Comparison of ENCODE assay signal across 16 cellular contexts in the genomic region with DNA sequence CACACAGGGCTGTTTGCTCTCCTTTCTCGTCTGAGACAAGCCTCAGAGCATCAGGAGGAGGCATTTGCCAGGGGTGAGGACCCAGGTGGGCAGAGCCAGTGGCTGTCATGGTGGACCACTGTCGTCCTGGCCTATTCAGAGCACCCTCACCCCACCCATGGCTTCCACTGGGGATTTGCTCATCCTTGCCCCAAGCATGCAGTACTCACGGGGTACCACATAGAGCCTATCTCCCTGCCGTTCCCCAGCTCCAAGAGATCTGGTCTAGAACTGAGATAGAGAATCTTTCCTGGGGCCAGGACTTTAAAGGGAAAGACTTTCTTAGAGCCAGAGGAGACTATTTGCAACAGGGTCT.
"Had no signal": no experiment of that assay in that cellular context is flagged by ENCODE, and none has a peak within 500 bp of the region (broad histone marks: within the 10 kb centered on the region; RNA-seq: fewer than 3 reads in every experiment).

No MANE protein-coding gene starts in this region.

- H3K9me3 Mint-ChIP-seq: activated B cell treated with CpG ODN at 0.5 μM for 24 hours; activated CD4-positive, alpha-beta T cell treated with anti-CD3 and anti-CD28 coated beads, Interleukin-2, amount 10 ng/mL, durations not matched to agents 24 days and 14 days; activated naive CD4-positive, alpha-beta T cell treated with anti-CD3 and anti-CD28 coated beads for 36 hours; T-helper 1 cell treated with Interleukin-12 subunit alpha and Interleukin-12 subunit beta and Interleukin-4 antibody, amounts not matched to agents 30 μg/mL and 1 μg/mL, for 36 hours had no signal

- H3K36me3 ChIP-seq: adrenal gland, brain microvascular endothelial cell, lower lobe of right lung, sigmoid colon had no signal

- ATAC-seq: naive thymus-derived CD8-positive, alpha-beta T cell; stimulated activated naive CD8-positive, alpha-beta T cell treated with anti-CD3 and anti-CD28 coated beads, Interleukin-15, Interleukin-2, amounts not matched to agents 100 U/mL and 50 U/mL, for 24 hours had no signal

- H3K4me3 Mint-ChIP-seq: activated B cell treated with CpG ODN at 0.5 μM for 24 hours; activated CD4-positive, alpha-beta T cell treated with anti-CD3 and anti-CD28 coated beads, Interleukin-2, amount 10 ng/mL, durations not matched to agents 24 days and 14 days; activated naive CD4-positive, alpha-beta T cell treated with anti-CD3 and anti-CD28 coated beads for 36 hours; naive thymus-derived CD8-positive, alpha-beta T cell; T-helper 1 cell treated with Interleukin-12 subunit alpha and Interleukin-12 subunit beta and Interleukin-4 antibody, amounts not matched to agents 30 μg/mL and 1 μg/mL, for 36 hours had no signal

- H3K4me1 Mint-ChIP-seq: activated B cell treated with CpG ODN at 0.5 μM for 24 hours; activated CD4-positive, alpha-beta T cell treated with anti-CD3 and anti-CD28 coated beads, Interleukin-2, amount 10 ng/mL, durations not matched to agents 24 days and 14 days; naive thymus-derived CD8-positive, alpha-beta T cell had no signal

- H3K4me3 ChIP-seq: adrenal gland, lower lobe of right lung, sigmoid colon had no signal

- DNase-seq: activated B cell treated with CpG ODN at 0.5 μM for 24 hours; activated CD4-positive, alpha-beta T cell treated with anti-CD3 and anti-CD28 coated beads, Interleukin-2, amount 10 ng/mL, durations not matched to agents 24 days and 14 days; activated CD8-positive, alpha-beta memory T cell treated with anti-CD3 and anti-CD28 coated beads for 24 hours; activated naive CD4-positive, alpha-beta T cell treated with anti-CD3 and anti-CD28 coated beads for 36 hours; adrenal gland; brain microvascular endothelial cell; kidney; lower lobe of right lung; naive thymus-derived CD8-positive, alpha-beta T cell; occipital lobe; sigmoid colon; stimulated activated CD4-positive, alpha-beta T cell treated with anti-CD3 and anti-CD28 coated beads, Interleukin-2, amount 100 ng/mL, for 48 hours; stimulated activated naive CD8-positive, alpha-beta T cell treated with anti-CD3 and anti-CD28 coated beads, Interleukin-15, Interleukin-2, amounts not matched to agents 100 U/mL and 50 U/mL, for 24 hours had no signal

- H3K27ac Mint-ChIP-seq: activated B cell treated with CpG ODN at 0.5 μM for 24 hours; activated CD4-positive, alpha-beta T cell treated with anti-CD3 and anti-CD28 coated beads, Interleukin-2, amount 10 ng/mL, durations not matched to agents 24 days and 14 days; activated naive CD4-positive, alpha-beta T cell treated with anti-CD3 and anti-CD28 coated beads for 36 hours; naive thymus-derived CD8-positive, alpha-beta T cell; T-helper 1 cell treated with Interleukin-12 subunit alpha and Interleukin-12 subunit beta and Interleukin-4 antibody, amounts not matched to agents 30 μg/mL and 1 μg/mL, for 36 hours had no signal

- FAIRE-seq: frontal cortex, kidney, urothelium cell line had no signal

- H3K27me3 ChIP-seq: adrenal gland, brain microvascular endothelial cell, sigmoid colon had no signal

- H3K9me3 ChIP-seq: adrenal gland, lower lobe of right lung, sigmoid colon had no signal

- H3K27ac ChIP-seq: brain microvascular endothelial cell, lower lobe of right lung had no signal
